1 cellular context compared by ENCODE assay signal in the genomic region with DNA sequence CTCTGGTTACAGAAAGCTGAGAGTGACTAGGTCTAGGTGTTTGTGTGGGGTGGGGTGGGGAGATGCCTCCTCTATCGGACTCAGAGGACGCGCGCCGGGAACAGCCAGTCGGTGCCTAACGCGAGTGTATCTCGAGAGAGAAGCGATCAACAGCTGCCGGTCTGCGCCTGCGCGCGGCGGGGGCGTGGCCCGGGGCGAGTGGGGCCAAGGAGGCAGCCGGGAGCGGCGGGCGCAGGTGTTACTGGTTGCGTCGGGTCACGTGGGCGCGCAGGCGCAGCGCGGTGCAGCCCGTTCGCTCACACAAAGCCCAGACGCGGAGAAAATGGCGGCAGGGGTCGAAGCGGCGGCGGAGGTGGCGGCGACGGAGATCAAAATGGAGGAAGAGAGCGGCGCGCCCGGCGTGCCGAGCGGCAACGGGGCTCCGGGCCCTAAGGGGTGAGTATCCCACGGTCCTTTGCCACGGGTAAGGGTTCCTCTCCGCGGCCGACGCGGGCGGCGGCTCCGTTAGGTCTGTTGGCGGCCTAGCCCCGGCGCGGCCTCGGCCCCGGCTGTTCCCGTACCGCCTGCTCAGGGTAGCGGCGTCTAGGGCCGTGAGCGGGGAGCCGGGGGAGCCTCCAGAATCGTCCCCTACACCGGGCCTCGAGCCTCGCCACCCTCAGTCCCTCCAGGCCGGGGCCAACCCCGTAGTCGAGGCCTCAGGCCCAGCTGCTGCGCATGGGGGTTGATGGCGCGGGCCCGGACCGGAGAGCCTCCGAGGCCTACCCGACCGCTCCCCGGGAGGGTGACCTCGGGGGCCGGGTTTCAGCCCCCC.
TF ChIP-seq lines count a peak whose summit lies in the region.

A gene with protein sequence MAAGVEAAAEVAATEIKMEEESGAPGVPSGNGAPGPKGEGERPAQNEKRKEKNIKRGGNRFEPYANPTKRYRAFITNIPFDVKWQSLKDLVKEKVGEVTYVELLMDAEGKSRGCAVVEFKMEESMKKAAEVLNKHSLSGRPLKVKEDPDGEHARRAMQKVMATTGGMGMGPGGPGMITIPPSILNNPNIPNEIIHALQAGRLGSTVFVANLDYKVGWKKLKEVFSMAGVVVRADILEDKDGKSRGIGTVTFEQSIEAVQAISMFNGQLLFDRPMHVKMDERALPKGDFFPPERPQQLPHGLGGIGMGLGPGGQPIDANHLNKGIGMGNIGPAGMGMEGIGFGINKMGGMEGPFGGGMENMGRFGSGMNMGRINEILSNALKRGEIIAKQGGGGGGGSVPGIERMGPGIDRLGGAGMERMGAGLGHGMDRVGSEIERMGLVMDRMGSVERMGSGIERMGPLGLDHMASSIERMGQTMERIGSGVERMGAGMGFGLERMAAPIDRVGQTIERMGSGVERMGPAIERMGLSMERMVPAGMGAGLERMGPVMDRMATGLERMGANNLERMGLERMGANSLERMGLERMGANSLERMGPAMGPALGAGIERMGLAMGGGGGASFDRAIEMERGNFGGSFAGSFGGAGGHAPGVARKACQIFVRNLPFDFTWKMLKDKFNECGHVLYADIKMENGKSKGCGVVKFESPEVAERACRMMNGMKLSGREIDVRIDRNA (plus strand): TSS at position 299 of the 811 bp plus-strand sequence. CDS start 24 bp downstream, at position 323.

TF ChIP-seq in HepG2, 621 proteins besides CTCF, POLR2A, EP300 and RAD21 (continued from another document and continues in another):
- TF ChIP-seq SNAPC4 (CRISPR knock-in tag; IDR thresholded peaks at IDR 0.05): 0 out of 2 replicates have a peak, but pooled peaks have one; percentile 29
- peak; percentile 76; the same call in 1 of the 2 replicates for TF ChIP-seq ZHX1 (CRISPR knock-in tag; IDR thresholded peaks at IDR 0.05; ENCODE audit: low read depth)
- peak; percentile 69 for TF ChIP-seq BCL3 (CRISPR knock-in tag; IDR thresholded peaks at IDR 0.05)
- TF ChIP-seq, protein P1, sequence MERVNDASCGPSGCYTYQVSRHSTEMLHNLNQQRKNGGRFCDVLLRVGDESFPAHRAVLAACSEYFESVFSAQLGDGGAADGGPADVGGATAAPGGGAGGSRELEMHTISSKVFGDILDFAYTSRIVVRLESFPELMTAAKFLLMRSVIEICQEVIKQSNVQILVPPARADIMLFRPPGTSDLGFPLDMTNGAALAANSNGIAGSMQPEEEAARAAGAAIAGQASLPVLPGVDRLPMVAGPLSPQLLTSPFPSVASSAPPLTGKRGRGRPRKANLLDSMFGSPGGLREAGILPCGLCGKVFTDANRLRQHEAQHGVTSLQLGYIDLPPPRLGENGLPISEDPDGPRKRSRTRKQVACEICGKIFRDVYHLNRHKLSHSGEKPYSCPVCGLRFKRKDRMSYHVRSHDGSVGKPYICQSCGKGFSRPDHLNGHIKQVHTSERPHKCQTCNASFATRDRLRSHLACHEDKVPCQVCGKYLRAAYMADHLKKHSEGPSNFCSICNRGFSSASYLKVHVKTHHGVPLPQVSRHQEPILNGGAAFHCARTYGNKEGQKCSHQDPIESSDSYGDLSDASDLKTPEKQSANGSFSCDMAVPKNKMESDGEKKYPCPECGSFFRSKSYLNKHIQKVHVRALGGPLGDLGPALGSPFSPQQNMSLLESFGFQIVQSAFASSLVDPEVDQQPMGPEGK (CRISPR knock-in tag; IDR thresholded peaks at IDR 0.05): peak; percentile 10; the same call in 1 of the 2 replicates
- no peak for TF ChIP-seq ZNF75D (CRISPR knock-in tag; IDR thresholded peaks at IDR 0.05; ENCODE audit: borderline replicate concordance)
- TF ChIP-seq ZFP37 (CRISPR knock-in tag; IDR thresholded peaks at IDR 0.05; ENCODE audit: borderline replicate concordance): no peak
- TF ChIP-seq GFI1 (CRISPR knock-in tag; IDR thresholded peaks at IDR 0.05; ENCODE audit: borderline replicate concordance): peak; percentile 66; the same call in 1 of the 2 replicates
- TF ChIP-seq, protein P2, sequence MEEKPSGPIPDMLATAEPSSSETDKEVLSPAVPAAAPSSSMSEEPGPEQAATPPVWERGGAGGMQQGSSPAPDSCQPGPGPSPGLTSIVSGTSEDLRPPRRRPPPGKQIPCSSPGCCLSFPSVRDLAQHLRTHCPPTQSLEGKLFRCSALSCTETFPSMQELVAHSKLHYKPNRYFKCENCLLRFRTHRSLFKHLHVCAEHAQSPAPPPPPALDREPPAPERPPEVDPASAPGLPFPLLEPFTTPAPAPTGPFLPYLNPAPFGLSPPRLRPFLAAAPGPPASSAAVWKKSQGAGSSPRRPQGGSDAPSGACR (CRISPR knock-in tag; IDR thresholded peaks at IDR 0.05): peak; percentile 86; the same call in 1 of the 2 replicates
- TF ChIP-seq NBN (conservative IDR thresholded peaks at IDR 0.05): no peak
- peak; percentile 70; the same call in 1 of the 2 replicates for TF ChIP-seq MAF1 (CRISPR knock-in tag; IDR thresholded peaks at IDR 0.05; ENCODE audit: borderline replicate concordance)
- TF ChIP-seq SIN3A (IDR thresholded peaks at IDR 0.05; ENCODE audit: borderline replicate concordance, low read depth, low read length): peak; percentile 39; the same call in 1 of the 2 replicates
- peak; percentile 47 for TF ChIP-seq IKZF5 (CRISPR knock-in tag; IDR thresholded peaks at IDR 0.05)
- TF ChIP-seq, protein P3, sequence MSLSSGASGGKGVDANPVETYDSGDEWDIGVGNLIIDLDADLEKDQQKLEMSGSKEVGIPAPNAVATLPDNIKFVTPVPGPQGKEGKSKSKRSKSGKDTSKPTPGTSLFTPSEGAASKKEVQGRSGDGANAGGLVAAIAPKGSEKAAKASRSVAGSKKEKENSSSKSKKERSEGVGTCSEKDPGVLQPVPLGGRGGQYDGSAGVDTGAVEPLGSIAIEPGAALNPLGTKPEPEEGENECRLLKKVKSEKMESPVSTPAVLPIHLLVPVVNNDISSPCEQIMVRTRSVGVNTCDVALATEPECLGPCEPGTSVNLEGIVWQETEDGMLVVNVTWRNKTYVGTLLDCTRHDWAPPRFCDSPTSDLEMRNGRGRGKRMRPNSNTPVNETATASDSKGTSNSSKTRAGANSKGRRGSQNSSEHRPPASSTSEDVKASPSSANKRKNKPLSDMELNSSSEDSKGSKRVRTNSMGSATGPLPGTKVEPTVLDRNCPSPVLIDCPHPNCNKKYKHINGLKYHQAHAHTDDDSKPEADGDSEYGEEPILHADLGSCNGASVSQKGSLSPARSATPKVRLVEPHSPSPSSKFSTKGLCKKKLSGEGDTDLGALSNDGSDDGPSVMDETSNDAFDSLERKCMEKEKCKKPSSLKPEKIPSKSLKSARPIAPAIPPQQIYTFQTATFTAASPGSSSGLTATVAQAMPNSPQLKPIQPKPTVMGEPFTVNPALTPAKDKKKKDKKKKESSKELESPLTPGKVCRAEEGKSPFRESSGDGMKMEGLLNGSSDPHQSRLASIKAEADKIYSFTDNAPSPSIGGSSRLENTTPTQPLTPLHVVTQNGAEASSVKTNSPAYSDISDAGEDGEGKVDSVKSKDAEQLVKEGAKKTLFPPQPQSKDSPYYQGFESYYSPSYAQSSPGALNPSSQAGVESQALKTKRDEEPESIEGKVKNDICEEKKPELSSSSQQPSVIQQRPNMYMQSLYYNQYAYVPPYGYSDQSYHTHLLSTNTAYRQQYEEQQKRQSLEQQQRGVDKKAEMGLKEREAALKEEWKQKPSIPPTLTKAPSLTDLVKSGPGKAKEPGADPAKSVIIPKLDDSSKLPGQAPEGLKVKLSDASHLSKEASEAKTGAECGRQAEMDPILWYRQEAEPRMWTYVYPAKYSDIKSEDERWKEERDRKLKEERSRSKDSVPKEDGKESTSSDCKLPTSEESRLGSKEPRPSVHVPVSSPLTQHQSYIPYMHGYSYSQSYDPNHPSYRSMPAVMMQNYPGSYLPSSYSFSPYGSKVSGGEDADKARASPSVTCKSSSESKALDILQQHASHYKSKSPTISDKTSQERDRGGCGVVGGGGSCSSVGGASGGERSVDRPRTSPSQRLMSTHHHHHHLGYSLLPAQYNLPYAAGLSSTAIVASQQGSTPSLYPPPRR (CRISPR knock-in tag; IDR thresholded peaks at IDR 0.05; ENCODE audit: borderline replicate concordance): no peak
- no peak for TF ChIP-seq ZNF251 (CRISPR knock-in tag; IDR thresholded peaks at IDR 0.05)
- TF ChIP-seq PHF5A (CRISPR knock-in tag; IDR thresholded peaks at IDR 0.05; ENCODE audit: low read depth, unreplicated experiment): no peak
- TF ChIP-seq ZNF451 (CRISPR knock-in tag; IDR thresholded peaks at IDR 0.05): no peak
- TF ChIP-seq NCOA2 (CRISPR knock-in tag; IDR thresholded peaks at IDR 0.05): no peak
- TF ChIP-seq MED8 (CRISPR knock-in tag; IDR thresholded peaks at IDR 0.05; ENCODE audit: insufficient replicate concordance): peak; percentile 27
- TF ChIP-seq, protein P4, sequence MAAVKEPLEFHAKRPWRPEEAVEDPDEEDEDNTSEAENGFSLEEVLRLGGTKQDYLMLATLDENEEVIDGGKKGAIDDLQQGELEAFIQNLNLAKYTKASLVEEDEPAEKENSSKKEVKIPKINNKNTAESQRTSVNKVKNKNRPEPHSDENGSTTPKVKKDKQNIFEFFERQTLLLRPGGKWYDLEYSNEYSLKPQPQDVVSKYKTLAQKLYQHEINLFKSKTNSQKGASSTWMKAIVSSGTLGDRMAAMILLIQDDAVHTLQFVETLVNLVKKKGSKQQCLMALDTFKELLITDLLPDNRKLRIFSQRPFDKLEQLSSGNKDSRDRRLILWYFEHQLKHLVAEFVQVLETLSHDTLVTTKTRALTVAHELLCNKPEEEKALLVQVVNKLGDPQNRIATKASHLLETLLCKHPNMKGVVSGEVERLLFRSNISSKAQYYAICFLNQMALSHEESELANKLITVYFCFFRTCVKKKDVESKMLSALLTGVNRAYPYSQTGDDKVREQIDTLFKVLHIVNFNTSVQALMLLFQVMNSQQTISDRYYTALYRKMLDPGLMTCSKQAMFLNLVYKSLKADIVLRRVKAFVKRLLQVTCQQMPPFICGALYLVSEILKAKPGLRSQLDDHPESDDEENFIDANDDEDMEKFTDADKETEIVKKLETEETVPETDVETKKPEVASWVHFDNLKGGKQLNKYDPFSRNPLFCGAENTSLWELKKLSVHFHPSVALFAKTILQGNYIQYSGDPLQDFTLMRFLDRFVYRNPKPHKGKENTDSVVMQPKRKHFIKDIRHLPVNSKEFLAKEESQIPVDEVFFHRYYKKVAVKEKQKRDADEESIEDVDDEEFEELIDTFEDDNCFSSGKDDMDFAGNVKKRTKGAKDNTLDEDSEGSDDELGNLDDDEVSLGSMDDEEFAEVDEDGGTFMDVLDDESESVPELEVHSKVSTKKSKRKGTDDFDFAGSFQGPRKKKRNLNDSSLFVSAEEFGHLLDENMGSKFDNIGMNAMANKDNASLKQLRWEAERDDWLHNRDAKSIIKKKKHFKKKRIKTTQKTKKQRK (IDR thresholded peaks at IDR 0.05; ENCODE audit: low read length): no peak
